ENCODE assay signal across 20 cellular contexts in the genomic region with DNA sequence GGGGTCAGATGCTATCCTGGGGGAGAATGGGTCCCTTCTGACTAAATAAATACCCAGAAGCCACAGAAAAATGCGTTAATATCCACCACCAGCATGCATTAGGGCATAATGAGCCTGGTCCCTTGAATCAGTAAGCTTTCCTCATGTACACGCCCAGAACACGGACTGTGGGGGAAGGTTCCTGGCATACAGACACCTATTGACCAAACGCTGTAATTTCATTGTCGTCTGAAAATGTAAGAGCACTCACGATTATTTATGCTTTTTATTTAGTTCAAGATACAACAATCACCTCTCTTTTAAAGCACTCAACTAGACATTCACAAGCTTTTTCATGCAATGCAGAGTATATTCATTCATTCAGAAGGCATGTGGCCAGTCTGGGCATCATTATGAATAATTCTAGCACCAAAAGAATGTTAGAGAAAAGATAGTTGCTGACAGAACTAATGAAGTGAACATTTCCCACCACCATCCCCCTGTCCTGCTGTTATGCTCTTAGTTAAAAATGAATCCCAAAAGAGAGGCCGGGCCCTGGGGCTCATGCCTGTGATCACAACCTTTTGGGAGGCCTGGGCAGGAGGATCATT.
DNase-seq lines count a peak whose midpoint lies in the region; ATAC-seq, FAIRE-seq and TF ChIP-seq lines count a peak whose summit lies in the region.
"Had no signal": no experiment of that assay in that cellular context is flagged by ENCODE, and none has a peak within 500 bp of the region (broad histone marks: within the 10 kb centered on the region; RNA-seq: fewer than 3 reads in every experiment).

No MANE protein-coding gene starts in this region.

- TF ChIP-seq POLR2A in HepG2 (IDR thresholded peaks at IDR 0.05; ENCODE audit: insufficient read depth in 1 of 2, low read depth in 2 of 2, low read length in 2 of 2) = no peak

- H4K20me1 ChIP-seq in HepG2 (ENCODE audit: insufficient read depth, low read length) = no peaks in the 10 kb centered on the region

- H3K9me3 Mint-ChIP-seq in osteocyte (ENCODE audit: unreplicated experiment) = no peaks in the 10 kb centered on the region
- H3K9me3 Mint-ChIP-seq in activated CD4-positive, alpha-beta memory T cell treated with anti-CD3 and anti-CD28 coated beads, Interleukin-2, amount 10 ng/mL, durations not matched to agents 7 days and 5 days = no peaks in the 10 kb centered on the region
- H3K9me3 Mint-ChIP-seq: activated naive CD8-positive, alpha-beta T cell treated with anti-CD3 and anti-CD28 coated beads for 36 hours; activated T-cell treated with anti-CD3 and anti-CD28 coated beads, Interleukin-2, amount 50 U/mL, for 24 hours; central memory CD8-positive, alpha-beta T cell; endodermal cell had no signal

- no peak for ATAC-seq in HepG2
- ATAC-seq: SK-N-SH treated with all-trans-retinoic acid at 6 μM for 48 hours had no signal

- H3K9me3 ChIP-seq in HepG2 (ENCODE audit: low read length) = no peaks in the 10 kb centered on the region
- H3K9me3 ChIP-seq: vagina had no signal

- WGBS in HepG2 (ENCODE audit: low lambda C conversion rate) = 96% methylated on average over 7 of the region's 7 CpGs

- DNase-seq in AG08395 (ENCODE audit: low spot score) (peak; percentile 10), HEK293T (ENCODE audit: extremely low spot score) (peak; percentile 14), epithelial cell of prostate (ENCODE audit: low read depth, low spot score) (no peak), osteocyte (ENCODE audit: extremely low spot score, unreplicated experiment) (peak; percentile 27), HepG2 (ENCODE audit: low spot score) (no peak), superior temporal gyrus (ENCODE audit: extremely low spot score) (no peak), cerebellum (ENCODE audit: low spot score) (no peak)
- DNase-seq in activated CD4-positive, alpha-beta memory T cell treated with anti-CD3 and anti-CD28 coated beads, Interleukin-2, amount 10 ng/mL, durations not matched to agents 7 days and 5 days = no peak
- DNase-seq: activated CD4-positive, alpha-beta T cell treated with anti-CD3 and anti-CD28 coated beads, Interleukin-2, amount 50 U/mL, for 4 hours; activated naive CD8-positive, alpha-beta T cell treated with anti-CD3 and anti-CD28 coated beads for 36 hours; activated T-cell treated with anti-CD3 and anti-CD28 coated beads, Interleukin-2, amount 50 U/mL, for 24 hours; endodermal cell; NCI-H446 treated with DMSO at 0.1 percent for 48 hours had no signal

- no peaks in the 10 kb centered on the region for H3K27me3 ChIP-seq in HepG2 (ENCODE audit: control insufficient read depth in 1 of 2, insufficient read depth in 2 of 2, low read length in 2 of 2)
- H3K27me3 ChIP-seq: vagina had no signal

- TF ChIP-seq CTCF in osteocyte (IDR thresholded peaks at IDR 0.05) (no peak), HepG2 (CRISPR knock-in tag; IDR thresholded peaks at IDR 0.05) (no peak)

- H3K27ac ChIP-seq in epithelial cell of prostate (peak overlapping the region; percentile 81), HepG2 (ENCODE audit: extremely low read length, insufficient read depth, low read length) (no peak overlapping the region)
- H3K27ac ChIP-seq: HL-60, vagina had no signal

- peaks cover 34% of the 10 kb centered on the region for H3K4me1 ChIP-seq in HepG2 (ENCODE audit: insufficient read depth, low read length)

- BruUV-seq in HepG2 (replicated peaks; lab: Mats Ljungman, UMichigan) = no TSS peak

- peaks cover 45% of the 10 kb centered on the region for H3K36me3 Mint-ChIP-seq in osteocyte (ENCODE audit: unreplicated experiment)
- H3K36me3 Mint-ChIP-seq in activated CD4-positive, alpha-beta memory T cell treated with anti-CD3 and anti-CD28 coated beads, Interleukin-2, amount 10 ng/mL, durations not matched to agents 7 days and 5 days (ENCODE audit: low read depth) = no peaks in the 10 kb centered on the region

- intact Hi-C loops in HepG2 (cut with micrococcal nuclease; ENCODE audit: unreplicated experiment) = no loop called here

- no peak overlapping the region for H3K4me3 Mint-ChIP-seq in osteocyte (ENCODE audit: unreplicated experiment)
- H3K4me3 Mint-ChIP-seq in activated CD4-positive, alpha-beta memory T cell treated with anti-CD3 and anti-CD28 coated beads, Interleukin-2, amount 10 ng/mL, durations not matched to agents 7 days and 5 days = no peak overlapping the region
- H3K4me3 Mint-ChIP-seq: activated naive CD8-positive, alpha-beta T cell treated with anti-CD3 and anti-CD28 coated beads for 36 hours; activated T-cell treated with anti-CD3 and anti-CD28 coated beads, Interleukin-2, amount 50 U/mL, for 24 hours; central memory CD8-positive, alpha-beta T cell; endodermal cell had no signal

- no peak overlapping the region for H3K9ac ChIP-seq in HepG2 (ENCODE audit: insufficient read depth, low read depth, low read length)

- H2AFZ ChIP-seq in HepG2 (ENCODE audit: low read length) = no peak overlapping the region

- peak overlapping the region; percentile 85 for H3K27ac Mint-ChIP-seq in osteocyte (ENCODE audit: unreplicated experiment)
- no peak overlapping the region for H3K27ac Mint-ChIP-seq in activated CD4-positive, alpha-beta memory T cell treated with anti-CD3 and anti-CD28 coated beads, Interleukin-2, amount 10 ng/mL, durations not matched to agents 7 days and 5 days
- H3K27ac Mint-ChIP-seq: activated naive CD8-positive, alpha-beta T cell treated with anti-CD3 and anti-CD28 coated beads for 36 hours; activated T-cell treated with anti-CD3 and anti-CD28 coated beads, Interleukin-2, amount 50 U/mL, for 24 hours; endodermal cell had no signal

- no peaks in the 10 kb centered on the region for H3K79me2 ChIP-seq in HepG2 (ENCODE audit: insufficient read depth, low read length)

- POLR2A ChIA-PET in HEK293T (lab: Yijun Ruan, JAX) = no interaction called here
- POLR2A ChIA-PET in HepG2 (lab: Yijun Ruan, JAX) = no interaction called here
- POLR2A ChIA-PET in activated CD4-positive, alpha-beta memory T cell treated with anti-CD3 and anti-CD28 coated beads, Interleukin-2, amount 10 ng/mL, durations not matched to agents 7 days and 5 days (lab: Charles Lee) = no interaction called here

- H3K27me3 Mint-ChIP-seq in osteocyte (ENCODE audit: unreplicated experiment) = no peaks in the 10 kb centered on the region
- H3K27me3 Mint-ChIP-seq in activated CD4-positive, alpha-beta memory T cell treated with anti-CD3 and anti-CD28 coated beads, Interleukin-2, amount 10 ng/mL, durations not matched to agents 7 days and 5 days = no peaks in the 10 kb centered on the region
- H3K27me3 Mint-ChIP-seq: activated naive CD8-positive, alpha-beta T cell treated with anti-CD3 and anti-CD28 coated beads for 36 hours; activated T-cell treated with anti-CD3 and anti-CD28 coated beads, Interleukin-2, amount 50 U/mL, for 24 hours; central memory CD8-positive, alpha-beta T cell had no signal

- FAIRE-seq in HepG2 (lab: Jason Lieb, UNC) = no peak
- FAIRE-seq: D721Med, frontal cortex, TTC549 had no signal

- CTCF ChIA-PET in HEK293T (lab: Yijun Ruan, JAX) (interaction anchor here (2.3 kb wide), 1 partner anchor 20 kb away, joined by 18 read pairs; no protein-coding TSS in a partner anchor), HepG2 (lab: Yijun Ruan, JAX; ENCODE audit: low intra/inter-chr PET ratio, low total read pairs) (no interaction called here)
- CTCF ChIA-PET in activated CD4-positive, alpha-beta memory T cell treated with anti-CD3 and anti-CD28 coated beads, Interleukin-2, amount 10 ng/mL, durations not matched to agents 7 days and 5 days (lab: Charles Lee) = no interaction called here

- no peak overlapping the region for H3K4me3 ChIP-seq in HepG2 (replicated peaks in 1 of 3; ENCODE audit: insufficient read depth in 1 of 3, low read depth in 2 of 3, low read length in 3 of 3)
- H3K4me3 ChIP-seq: vagina had no signal

- peaks cover 38% of the 10 kb centered on the region for H3K4me1 Mint-ChIP-seq in osteocyte (ENCODE audit: unreplicated experiment)
- peaks cover 3% of the 10 kb centered on the region for H3K4me1 Mint-ChIP-seq in activated CD4-positive, alpha-beta memory T cell treated with anti-CD3 and anti-CD28 coated beads, Interleukin-2, amount 10 ng/mL, durations not matched to agents 7 days and 5 days

- in situ Hi-C loops in HepG2 (cut with HindIII; ENCODE audit: extremely low pct_ligation_motif_present, low pct_unique_long_range_greater_than_20kb) = no loop called here

- TF ChIP-seq RAD21 in HepG2 (CRISPR knock-in tag; IDR thresholded peaks at IDR 0.05) = no peak

- no peak for TF ChIP-seq EP300 in HepG2 (IDR thresholded peaks at IDR 0.05; ENCODE audit: low read depth in 2 of 2, low read length in 2 of 2)
- TF ChIP-seq EP300 in HepG2 (CRISPR knock-in tag; IDR thresholded peaks at IDR 0.05; ENCODE audit: borderline replicate concordance) = no peak

- H3K4me2 ChIP-seq in HepG2 (ENCODE audit: low read depth, low read length) = no peak overlapping the region

- peaks cover 0 to 2% of the 10 kb centered on the region in 2 experiments; a peak in 2 of 5 replicates for H3K36me3 ChIP-seq in HepG2 (replicated peaks in 1 of 2; ENCODE audit: control insufficient read depth in 1 of 2, insufficient read depth in 2 of 2, low read length in 2 of 2)

TF ChIP-seq in HEK293T, 16 proteins besides CTCF, POLR2A, EP300 and RAD21:
- TF ChIP-seq NFRKB (IDR thresholded peaks at IDR 0.05) (no peak), TARDBP (IDR thresholded peaks at IDR 0.05) (no peak), L3MBTL2 (conservative IDR thresholded peaks at IDR 0.05) (no peak)

TF ChIP-seq in HepG2, 621 proteins besides CTCF, POLR2A, EP300 and RAD21 (continues in another document):
- no peak for TF ChIP-seq ZMAT5 (CRISPR knock-in tag; IDR thresholded peaks at IDR 0.05; ENCODE audit: borderline replicate concordance, low read depth)
- no peak for TF ChIP-seq ZNF615 (CRISPR knock-in tag; IDR thresholded peaks at IDR 0.05; ENCODE audit: borderline replicate concordance)
- TF ChIP-seq NFATC3 (CRISPR knock-in tag; IDR thresholded peaks at IDR 0.05) = no peak
- TF ChIP-seq SETDB1 (CRISPR knock-in tag; IDR thresholded peaks at IDR 0.05; ENCODE audit: borderline replicate concordance) = no peak
- TF ChIP-seq ZNF446 (CRISPR knock-in tag; IDR thresholded peaks at IDR 0.05) = no peak
- no peak for TF ChIP-seq ZNF138 (CRISPR knock-in tag; IDR thresholded peaks at IDR 0.05; ENCODE audit: low read depth)
- TF ChIP-seq ZNF263 (CRISPR knock-in tag; IDR thresholded peaks at IDR 0.05) = no peak
- TF ChIP-seq PTBP1 (IDR thresholded peaks at IDR 0.05; ENCODE audit: low read depth, low read length, poor library complexity, severe bottlenecking) = no peak
- TF ChIP-seq SALL1 (CRISPR knock-in tag; IDR thresholded peaks at IDR 0.05) = no peak

Comparison
In these comparisons a context has a peak if more than half of its experiments do, and no peak if none do; other contexts are left out.
1. DNase-seq: peak in AG08395 (single experiment), HEK293T (single experiment) and osteocyte (single experiment); none in epithelial cell of prostate (single experiment), HepG2 (single experiment), superior temporal gyrus (single experiment), activated CD4-positive, alpha-beta memory T cell treated with anti-CD3 and anti-CD28 coated beads, Interleukin-2, amount 10 ng/mL, durations not matched to agents 7 days and 5 days (single experiment) and cerebellum (single experiment).